Comparison of ENCODE assay signal across 8 cellular contexts in the genomic region with DNA sequence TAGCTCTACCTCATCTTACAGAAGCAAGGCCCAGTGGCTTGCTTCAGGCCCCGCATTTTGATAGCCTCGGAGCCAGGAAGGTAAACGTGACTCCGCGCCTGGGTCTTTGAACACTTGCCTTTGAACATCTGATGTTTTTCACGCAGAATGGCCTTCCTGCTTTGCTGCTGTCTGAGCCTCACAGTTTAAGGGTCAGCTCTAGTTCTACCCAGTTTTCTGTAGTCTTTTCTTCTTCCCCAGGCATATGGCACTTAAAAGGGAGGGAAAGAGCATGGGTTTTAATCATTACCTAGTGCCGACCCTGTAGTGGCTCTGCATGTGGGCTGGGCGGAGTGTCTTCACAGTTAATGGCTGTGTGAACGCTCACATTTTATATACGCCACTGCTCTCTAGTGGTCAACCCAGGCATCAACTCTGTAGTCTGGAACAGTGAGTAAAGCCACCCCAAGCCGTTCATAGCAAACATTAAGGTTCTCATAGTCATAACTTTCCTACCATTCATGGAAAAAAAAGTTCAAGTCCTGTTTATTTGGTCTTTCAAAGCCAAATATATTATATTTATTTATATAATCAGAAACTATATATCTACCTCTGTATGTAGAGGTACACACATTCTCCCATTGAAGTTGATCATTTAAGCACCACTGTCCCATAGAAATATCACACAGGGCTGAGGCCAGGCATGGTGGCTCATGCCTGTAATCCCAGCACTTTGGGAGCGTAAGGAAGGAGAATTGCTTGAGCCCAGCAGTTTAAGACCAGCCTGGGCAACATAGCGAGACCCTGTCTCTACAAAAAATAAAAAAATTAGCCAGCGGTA.
DNase-seq lines count a peak whose midpoint lies in the region; ATAC-seq and TF ChIP-seq lines count a peak whose summit lies in the region.

No MANE protein-coding gene starts in this region.

- no peak overlapping the region for H3T11ph ChIP-seq in H9 (ENCODE audit: low read length)

- no peak overlapping the region for H2BK5ac ChIP-seq in H9 (ENCODE audit: insufficient read length, low read length)

- H3K79me2 ChIP-seq in H9 (ENCODE audit: insufficient read depth, low read length) (no peaks in the 10 kb centered on the region), osteoblast (ENCODE audit: insufficient read depth, low read length) (no peaks in the 10 kb centered on the region)

- H4K8ac ChIP-seq in H9 (replicated peaks; ENCODE audit: insufficient read length, low read depth, low read length) = no peak overlapping the region

- H4K5ac ChIP-seq in H9 (ENCODE audit: insufficient read length, low read depth, low read length) = no peak overlapping the region

- no peak overlapping the region for H2BK12ac ChIP-seq in H9 (ENCODE audit: insufficient read length, low read depth, low read length)

- H2BK15ac ChIP-seq in H9 (ENCODE audit: low read depth, low read length) = no peak overlapping the region

- H2BK120ac ChIP-seq in H9 (ENCODE audit: low read depth, low read length, poor library complexity, severe bottlenecking) = no peak overlapping the region

- H4K91ac ChIP-seq in H9 (ENCODE audit: insufficient read length, low read depth, low read length) = no peak overlapping the region

- H3K4me2 ChIP-seq in H9 (ENCODE audit: insufficient read depth, insufficient read length, low read length) = no peak overlapping the region
- peak overlapping the region; percentile 57 for H3K4me2 ChIP-seq in osteoblast (ENCODE audit: insufficient read depth, low read length)

- peak overlapping the region; percentile 4 for H3K4me3 ChIP-seq in osteoblast (ENCODE audit: insufficient read depth, low read length)
- H3K4me3 ChIP-seq in transverse colon = no peak overlapping the region

- no peak overlapping the region for H3K27ac ChIP-seq in H9 (ENCODE audit: insufficient read length, low read depth, low read length)
- no peak overlapping the region for H3K27ac ChIP-seq in osteoblast (ENCODE audit: low read depth, low read length)
- no peak overlapping the region for H3K27ac ChIP-seq in transverse colon

- intact Hi-C loops in transverse colon (cut with DNase I; ENCODE audit: low total_unique reads) = loop anchor here (10.0 kb wide), 1 partner anchor 282 kb away; no protein-coding TSS in a partner anchor

- H3K27me3 Mint-ChIP-seq in H9 (ENCODE audit: low read depth) = peaks cover 14% of the 10 kb centered on the region
- H3K27me3 Mint-ChIP-seq in activated T-helper 17 cell treated with anti-CD3 and anti-CD28 coated beads, Interleukin-2, amount 50 U/mL, for 72 hours = no peaks in the 10 kb centered on the region

- WGBS in H9 (ENCODE audit: extremely low coverage, insufficient read length, low lambda C conversion rate) = no CpG with 5 or more reads among the region's 14 CpGs
- WGBS in transverse colon (ENCODE audit: low coverage in 1 of 2), 2 donors = 25 to 31% methylated on average over 6 to 14 of the region's 14 CpGs

- H4K20me1 ChIP-seq in H9 (ENCODE audit: control insufficient read depth, insufficient read depth, insufficient read length) (no peaks in the 10 kb centered on the region), osteoblast (ENCODE audit: insufficient read depth, low read length) (no peaks in the 10 kb centered on the region)

- peaks cover 0 to 7% (median 3%) of the 10 kb centered on the region in 3 experiments; a peak in 2 of 7 replicates for H3K36me3 Mint-ChIP-seq in H9 (ENCODE audit: insufficient read depth in 1 of 3, low read depth in 3 of 3)
- H3K36me3 Mint-ChIP-seq in activated T-helper 17 cell treated with anti-CD3 and anti-CD28 coated beads, Interleukin-2, amount 50 U/mL, for 72 hours (ENCODE audit: low read depth) = no peaks in the 10 kb centered on the region

- H3K36me3 ChIP-seq in osteoblast (ENCODE audit: insufficient read depth, low read length) (no peaks in the 10 kb centered on the region), transverse colon (no peaks in the 10 kb centered on the region)

- no peak overlapping the region for H3K4me3 Mint-ChIP-seq in H9
- H3K4me3 Mint-ChIP-seq in activated T-helper 17 cell treated with anti-CD3 and anti-CD28 coated beads, Interleukin-2, amount 50 U/mL, for 72 hours = peak overlapping the region; percentile 45

- H3K4me1 ChIP-seq in H9 (ENCODE audit: insufficient read depth, low read length) (no peaks in the 10 kb centered on the region), osteoblast (ENCODE audit: insufficient read depth, low read length) (no peaks in the 10 kb centered on the region), transverse colon (peaks cover 0 to 4% (median 4%) of the 10 kb centered on the region in 4 donors)

- H2AFZ ChIP-seq in H9 (ENCODE audit: low read length) = peak overlapping the region; percentile 79
- peak overlapping the region; percentile 63 for H2AFZ ChIP-seq in osteoblast (ENCODE audit: low read length)

- H3K9me3 ChIP-seq in H9 (ENCODE audit: control insufficient read depth, low read depth, low read length) = no peaks in the 10 kb centered on the region
- peaks cover 7% of the 10 kb centered on the region for H3K9me3 ChIP-seq in osteoblast (ENCODE audit: low read depth, low read length)
- peaks cover 6 to 16% of the 10 kb centered on the region in 2 donors for H3K9me3 ChIP-seq in transverse colon

- peaks cover 7 to 13% of the 10 kb centered on the region in 2 experiments for H3K9me3 Mint-ChIP-seq in H9
- peaks cover 17% of the 10 kb centered on the region for H3K9me3 Mint-ChIP-seq in activated T-helper 17 cell treated with anti-CD3 and anti-CD28 coated beads, Interleukin-2, amount 50 U/mL, for 72 hours

- no peak overlapping the region for H2AK5ac ChIP-seq in H9 (ENCODE audit: insufficient read length, low read length)

- H3K9ac ChIP-seq in H9 (ENCODE audit: extremely low read depth, insufficient read length, low read length) = no peak overlapping the region

- no peaks in the 10 kb centered on the region for H3K23me2 ChIP-seq in H9 (ENCODE audit: insufficient read length, low read depth, low read length, poor library complexity, severe bottlenecking)

- no peak overlapping the region for H3K4ac ChIP-seq in H9 (ENCODE audit: low read depth, low read length)

- TF ChIP-seq CTCF in H9 (conservative IDR thresholded peaks at IDR 0.05) (peak; percentile 92), osteoblast (IDR thresholded peaks at IDR 0.05; ENCODE audit: extremely low read depth, low read depth, low read length) (peak; percentile 92), transverse colon (IDR thresholded peaks at IDR 0.05) (peak; percentile 76 to 91 (median 83))

- no peak for TF ChIP-seq POLR2A in transverse colon (IDR thresholded peaks at IDR 0.05)

- no peak overlapping the region for H2BK20ac ChIP-seq in H9 (ENCODE audit: low read depth, low read length, poor library complexity, severe bottlenecking)

- no peak overlapping the region for H3K23ac ChIP-seq in H9 (ENCODE audit: insufficient read length, low read depth, low read length)

- H3K4me1 Mint-ChIP-seq in H9 = peaks cover 4 to 6% of the 10 kb centered on the region in 2 experiments
- H3K4me1 Mint-ChIP-seq in activated T-helper 17 cell treated with anti-CD3 and anti-CD28 coated beads, Interleukin-2, amount 50 U/mL, for 72 hours = peaks cover 4% of the 10 kb centered on the region

- no peak overlapping the region; a peak in 1 of 7 replicates for H3K27ac Mint-ChIP-seq in H9
- H3K27ac Mint-ChIP-seq in activated T-helper 17 cell treated with anti-CD3 and anti-CD28 coated beads, Interleukin-2, amount 50 U/mL, for 72 hours = peak overlapping the region; percentile 49

- no peak overlapping the region for H3K18ac ChIP-seq in H9 (ENCODE audit: insufficient read length, low read depth, low read length)

- H3K56ac ChIP-seq in H9 (ENCODE audit: insufficient read length, low read depth, low read length) = no peak overlapping the region

- DNase-seq in GM04504 (ENCODE audit: low read depth) (peak; percentile 48), H9 (peak; percentile 79), LoVo (ENCODE audit: low spot score) (peak; percentile 80), RPMI7951 (ENCODE audit: low read depth) (peak; percentile 66), fibroblast of the conjunctiva (ENCODE audit: low read depth) (peak; percentile 61), osteoblast (ENCODE audit: insufficient read length, low spot score, missing footprints) (peak; percentile 87), transverse colon (peak; percentile 74)

- TF ChIP-seq EP300 in transverse colon (IDR thresholded peaks at IDR 0.05; ENCODE audit: low read depth) = no peak

- H3K79me1 ChIP-seq in H9 (ENCODE audit: insufficient read depth, low read depth, low read length, poor library complexity, severe bottlenecking) = no peaks in the 10 kb centered on the region

- no peak overlapping the region for H3K14ac ChIP-seq in H9 (ENCODE audit: insufficient read depth, low read length)

- H3K27me3 ChIP-seq in H9 (ENCODE audit: insufficient read depth, low read length) (no peaks in the 10 kb centered on the region), osteoblast (ENCODE audit: insufficient read depth, low read length) (no peaks in the 10 kb centered on the region), transverse colon (no peaks in the 10 kb centered on the region)

- ATAC-seq in activated T-helper 17 cell treated with anti-CD3 and anti-CD28 coated beads, Interleukin-2, amount 50 U/mL, for 72 hours (replicated peaks) = peak; percentile 99

- in situ Hi-C loops in transverse colon (cut with MboI; ENCODE audit: low pct_ligation_motif_present in 1 of 4, low pct_unique_long_range_greater_than_20kb in 1 of 4, low sequenced_read_pairs in 3 of 4) = loop anchor here (10.0 to 25.0 kb wide), 4 partner anchors 279 to 654 kb away; partner anchors contain the start of gene ACBD6 (in 3 of the 4)
